Comparison of ENCODE assay signal across 29 cellular contexts in genomic region chr11:32178692-32179091, GRCh38.
"Had no signal": no experiment of that assay in that cellular context is flagged by ENCODE, and none has a peak within 500 bp of the region (broad histone marks: within the 10 kb centered on the region; RNA-seq: fewer than 3 reads in every experiment).

No MANE protein-coding gene starts in this region.

- DNase-seq: activated CD4-positive, alpha-beta memory T cell treated with anti-CD3 and anti-CD28 coated beads, Interleukin-2, amount 10 ng/mL, durations not matched to agents 7 days and 5 days; activated CD4-positive, alpha-beta T cell treated with anti-CD3 and anti-CD28 coated beads for 1 hour; activated CD4-positive, alpha-beta T cell treated with anti-CD3 and anti-CD28 coated beads for 4 hours; activated CD4-positive, alpha-beta T cell treated with anti-CD3 and anti-CD28 coated beads, Interleukin-2, amount 10 ng/mL, durations not matched to agents 7 days and 5 days; activated CD4-positive, alpha-beta T cell treated with anti-CD3 and anti-CD28 coated beads, Interleukin-2, amount 50 U/mL, for 4 hours; activated CD4-positive, CD25-positive, alpha-beta regulatory T cell; activated CD8-positive, alpha-beta memory T cell treated with anti-CD3 and anti-CD28 coated beads, Interleukin-2, amount 50 U/mL, for 48 hours; activated gamma-delta T cell; activated naive CD4-positive, alpha-beta T cell; activated naive CD4-positive, alpha-beta T cell treated with anti-CD3 and anti-CD28 coated beads, Interleukin-2, amount 10 ng/mL, durations not matched to agents 7 days and 5 days; activated naive CD8-positive, alpha-beta T cell treated with anti-CD3 and anti-CD28 coated beads, Interleukin-2, amount 10 ng/mL, durations not matched to agents 7 days and 5 days; activated T-cell treated with anti-CD3 and anti-CD28 coated beads for 4 hours; activated T-cell treated with anti-CD3 and anti-CD28 coated beads, Interleukin-2, amount 50 U/mL, for 24 hours; activated T-cell treated with anti-CD3 and anti-CD28 coated beads, Interleukin-2, amount 50 U/mL, for 72 hours; anterior cingulate cortex; brain microvascular endothelial cell; cortex of kidney; dermis blood vessel endothelial cell; effector CD4-positive, alpha-beta T cell; effector memory CD8-positive, alpha-beta T cell; erythroblast; foreskin keratinocyte; gastrocnemius medialis; glutamatergic neuron; heart left ventricle; T-helper 2 cell had no signal

- H3K27ac ChIP-seq: brain microvascular endothelial cell, esophagus muscularis mucosa, foreskin keratinocyte, gastrocnemius medialis, heart left ventricle had no signal

- H3K4me3 Mint-ChIP-seq: activated CD4-positive, alpha-beta memory T cell treated with anti-CD3 and anti-CD28 coated beads, Interleukin-2, amount 10 ng/mL, durations not matched to agents 7 days and 5 days; activated CD4-positive, alpha-beta T cell treated with anti-CD3 and anti-CD28 coated beads, Interleukin-2, amount 10 ng/mL, durations not matched to agents 7 days and 5 days; activated naive CD4-positive, alpha-beta T cell treated with anti-CD3 and anti-CD28 coated beads, Interleukin-2, amount 10 ng/mL, durations not matched to agents 7 days and 5 days; activated naive CD8-positive, alpha-beta T cell treated with anti-CD3 and anti-CD28 coated beads, Interleukin-2, amount 10 ng/mL, durations not matched to agents 7 days and 5 days; activated T-cell treated with anti-CD3 and anti-CD28 coated beads, Interleukin-2, amount 50 U/mL, for 24 hours; activated T-cell treated with anti-CD3 and anti-CD28 coated beads, Interleukin-2, amount 50 U/mL, for 72 hours; central memory CD8-positive, alpha-beta T cell; effector memory CD8-positive, alpha-beta T cell had no signal

- H3K9me3 ChIP-seq: esophagus muscularis mucosa, gastrocnemius medialis, heart left ventricle had no signal

- H3K4me3 ChIP-seq: esophagus muscularis mucosa, gastrocnemius medialis, heart left ventricle had no signal

- H3K9me3 Mint-ChIP-seq: activated CD4-positive, alpha-beta memory T cell treated with anti-CD3 and anti-CD28 coated beads, Interleukin-2, amount 10 ng/mL, durations not matched to agents 7 days and 5 days; activated CD4-positive, alpha-beta T cell treated with anti-CD3 and anti-CD28 coated beads, Interleukin-2, amount 10 ng/mL, durations not matched to agents 7 days and 5 days; activated naive CD4-positive, alpha-beta T cell treated with anti-CD3 and anti-CD28 coated beads, Interleukin-2, amount 10 ng/mL, durations not matched to agents 7 days and 5 days; activated naive CD4-positive, alpha-beta T cell treated with anti-CD3 and anti-CD28 coated beads, Interleukin-2, amount 50 U/mL, for 72 hours; activated naive CD8-positive, alpha-beta T cell treated with anti-CD3 and anti-CD28 coated beads, Interleukin-2, amount 10 ng/mL, durations not matched to agents 7 days and 5 days; activated T-cell treated with anti-CD3 and anti-CD28 coated beads, Interleukin-2, amount 50 U/mL, for 24 hours; activated T-cell treated with anti-CD3 and anti-CD28 coated beads, Interleukin-2, amount 50 U/mL, for 72 hours; central memory CD8-positive, alpha-beta T cell; effector memory CD8-positive, alpha-beta T cell had no signal

- H3K36me3 ChIP-seq: brain microvascular endothelial cell, esophagus muscularis mucosa, gastrocnemius medialis, heart left ventricle had no signal

- H3K36me3 Mint-ChIP-seq: activated naive CD4-positive, alpha-beta T cell treated with anti-CD3 and anti-CD28 coated beads, Interleukin-2, amount 10 ng/mL, durations not matched to agents 7 days and 5 days; activated naive CD4-positive, alpha-beta T cell treated with anti-CD3 and anti-CD28 coated beads, Interleukin-2, amount 50 U/mL, for 72 hours; activated naive CD8-positive, alpha-beta T cell treated with anti-CD3 and anti-CD28 coated beads, Interleukin-2, amount 10 ng/mL, durations not matched to agents 7 days and 5 days had no signal

- H3K4me1 Mint-ChIP-seq: activated CD4-positive, alpha-beta memory T cell treated with anti-CD3 and anti-CD28 coated beads, Interleukin-2, amount 10 ng/mL, durations not matched to agents 7 days and 5 days; activated CD4-positive, alpha-beta T cell treated with anti-CD3 and anti-CD28 coated beads, Interleukin-2, amount 10 ng/mL, durations not matched to agents 7 days and 5 days; activated naive CD4-positive, alpha-beta T cell treated with anti-CD3 and anti-CD28 coated beads, Interleukin-2, amount 10 ng/mL, durations not matched to agents 7 days and 5 days; activated naive CD8-positive, alpha-beta T cell treated with anti-CD3 and anti-CD28 coated beads, Interleukin-2, amount 10 ng/mL, durations not matched to agents 7 days and 5 days; central memory CD8-positive, alpha-beta T cell had no signal

- ATAC-seq: activated naive CD4-positive, alpha-beta T cell treated with anti-CD3 and anti-CD28 coated beads, Interleukin-2, amount 50 U/mL, for 72 hours; activated T-cell treated with anti-CD3 and anti-CD28 coated beads, Interleukin-2, amount 50 U/mL, for 72 hours; effector memory CD8-positive, alpha-beta T cell; foreskin keratinocyte; gastrocnemius medialis; heart left ventricle had no signal

- H3K27ac Mint-ChIP-seq: activated CD4-positive, alpha-beta memory T cell treated with anti-CD3 and anti-CD28 coated beads, Interleukin-2, amount 10 ng/mL, durations not matched to agents 7 days and 5 days; activated CD4-positive, alpha-beta T cell treated with anti-CD3 and anti-CD28 coated beads, Interleukin-2, amount 10 ng/mL, durations not matched to agents 7 days and 5 days; activated naive CD4-positive, alpha-beta T cell treated with anti-CD3 and anti-CD28 coated beads, Interleukin-2, amount 10 ng/mL, durations not matched to agents 7 days and 5 days; activated naive CD4-positive, alpha-beta T cell treated with anti-CD3 and anti-CD28 coated beads, Interleukin-2, amount 50 U/mL, for 72 hours; activated naive CD8-positive, alpha-beta T cell treated with anti-CD3 and anti-CD28 coated beads, Interleukin-2, amount 10 ng/mL, durations not matched to agents 7 days and 5 days; activated T-cell treated with anti-CD3 and anti-CD28 coated beads, Interleukin-2, amount 50 U/mL, for 24 hours; activated T-cell treated with anti-CD3 and anti-CD28 coated beads, Interleukin-2, amount 50 U/mL, for 72 hours had no signal

- H3K4me1 ChIP-seq: esophagus muscularis mucosa, foreskin keratinocyte, gastrocnemius medialis had no signal

- H3K27me3 ChIP-seq: gastrocnemius medialis had no signal
